8 cellular contexts compared by ENCODE assay signal in the genomic region with DNA sequence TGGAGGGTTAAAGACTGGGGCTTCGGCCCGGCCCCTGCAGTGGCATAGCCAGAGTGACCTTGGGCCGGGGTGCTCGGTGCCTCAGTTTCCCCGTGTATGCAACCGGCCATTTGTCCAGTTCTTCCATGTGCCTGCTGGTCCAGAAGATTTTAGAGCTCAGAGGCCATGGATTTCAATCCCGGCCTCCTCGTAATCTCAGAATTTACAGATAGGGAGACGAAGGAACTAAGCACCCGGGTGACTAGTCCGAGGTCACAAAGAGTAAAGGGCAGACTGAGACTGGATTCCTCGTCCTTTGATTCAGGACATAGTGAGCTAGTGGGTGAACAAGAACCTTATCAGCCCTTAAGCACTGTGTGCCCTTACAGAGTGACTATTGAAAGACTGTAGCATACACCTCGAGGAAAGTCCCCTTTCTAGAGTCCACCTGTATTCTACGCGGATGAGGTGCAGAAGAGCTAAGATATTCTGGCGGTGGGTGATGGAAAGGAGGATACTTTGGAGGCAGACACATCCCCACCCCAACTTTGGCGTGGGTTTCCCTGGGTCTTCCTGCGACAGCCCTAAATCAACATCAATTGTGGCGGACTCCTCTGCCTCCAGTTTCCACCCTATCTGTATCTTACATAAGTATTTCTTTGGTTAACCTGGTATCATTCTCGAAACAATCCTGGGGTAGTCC. TPM values are rescaled to one million over a fixed set of nuclear protein-coding genes. Genes with fewer than 3 reads are reported as not detected.
DNase-seq lines count a peak whose midpoint lies in the region; ATAC-seq and TF ChIP-seq lines count a peak whose summit lies in the region.

No MANE protein-coding gene starts in this region.

- no peak for TF ChIP-seq CTCF in SU-DHL-6 (IDR thresholded peaks at IDR 0.05; ENCODE audit: insufficient read depth, low read length, poor library complexity, severe bottlenecking)

- H3K36me3 ChIP-seq in SU-DHL-6 (ENCODE audit: low read length) (peaks cover 7% of the 10 kb centered on the region; the same call in 1 of the 2 replicates), esophagus (ENCODE audit: control insufficient read depth in 2 of 2, insufficient read depth in 2 of 2, low read length in 1 of 2) (no peaks in the 10 kb centered on the region), neuron (ENCODE audit: insufficient read depth, low read length) (peaks cover 5% of the 10 kb centered on the region)

- no peaks in the 10 kb centered on the region for H3K9me2 ChIP-seq in SU-DHL-6 (replicated peaks; ENCODE audit: insufficient read depth, low read length)

- H3K4me2 ChIP-seq in SU-DHL-6 (ENCODE audit: low read depth, low read length, poor library complexity, severe bottlenecking): peak overlapping the region; percentile 96

- ATAC-seq in HG03378 (IDR thresholded peaks at IDR 0.05; ENCODE audit: unreplicated experiment): no peak

- peaks cover 7% of the 10 kb centered on the region; the same call in 1 of the 2 replicates for H4K20me1 ChIP-seq in SU-DHL-6 (ENCODE audit: low read depth, low read length)

- WGBS in esophagus, 2 donors: 7 to 13% methylated on average over 20 of the region's 20 CpGs

- H3K27ac ChIP-seq in SU-DHL-6 (ENCODE audit: low read depth, low read length) (no peak overlapping the region), esophagus (ENCODE audit: low read depth in 2 of 2, low read length in 1 of 2) (peak overlapping the region; percentile 78 to 87)

- H3F3A ChIP-seq in SU-DHL-6 (ENCODE audit: insufficient read depth): peaks cover 20% of the 10 kb centered on the region

- peak overlapping the region; percentile 93 for H3K9ac ChIP-seq in SU-DHL-6 (ENCODE audit: low read length)

- peaks cover 4 to 5% of the 10 kb centered on the region in 2 donors for H3K4me1 ChIP-seq in esophagus (ENCODE audit: control insufficient read depth in 2 of 2, insufficient read depth in 2 of 2, low read length in 1 of 2)
- peaks cover 27% of the 10 kb centered on the region for H3K4me1 ChIP-seq in neuron (ENCODE audit: insufficient read depth, low read length)

- H2AFZ ChIP-seq in SU-DHL-6 (ENCODE audit: low read depth, low read length, severe bottlenecking) (peak overlapping the region; percentile 80), neuron (ENCODE audit: low read depth, low read length) (peak overlapping the region; percentile 46)

- DNase-seq in DMS79 treated with DMSO at 0.1 percent for 48 hours (lab: John Stamatoyannopoulos, UW) (peak; percentile 39), DMS79 (lab: John Stamatoyannopoulos, UW) (no peak), NOMO-1 treated with dmso at 0.1 percent for 144 hours (lab: John Stamatoyannopoulos, UW; ENCODE audit: unreplicated experiment) (no peak), NCI-H1092 (lab: John Stamatoyannopoulos, UW) (no peak)

- H3K9me3 ChIP-seq in SU-DHL-6 (ENCODE audit: insufficient read depth, low read length): no peaks in the 10 kb centered on the region
- H3K9me3 ChIP-seq in esophagus (ENCODE audit: control insufficient read depth in 2 of 2, insufficient read depth in 1 of 2, low read depth in 1 of 2, low read length in 1 of 2): no peaks in the 10 kb centered on the region
- H3K9me3 ChIP-seq in neuron (ENCODE audit: low read length): no peaks in the 10 kb centered on the region

- H3K79me2 ChIP-seq in SU-DHL-6 (ENCODE audit: insufficient read depth, low read length): peaks cover 46% of the 10 kb centered on the region

- no peaks in the 10 kb centered on the region for H3K27me3 ChIP-seq in SU-DHL-6 (ENCODE audit: low read length)
- no peaks in the 10 kb centered on the region for H3K27me3 ChIP-seq in esophagus (ENCODE audit: control insufficient read depth in 1 of 2, insufficient read depth in 2 of 2, low read length in 2 of 2)
- no peaks in the 10 kb centered on the region for H3K27me3 ChIP-seq in neuron (ENCODE audit: insufficient read depth, low read length)

- peak overlapping the region; percentile 89 for H3K4me3 ChIP-seq in SU-DHL-6 (ENCODE audit: insufficient read depth, low read length, poor library complexity, severe bottlenecking)
- H3K4me3 ChIP-seq in esophagus (ENCODE audit: low read depth in 1 of 2, low read length in 2 of 2): peak overlapping the region; percentile 79 to 91
- peak overlapping the region; percentile 64 for H3K4me3 ChIP-seq in neuron (ENCODE audit: low read length)

RNA-seq across cellular contexts. Expression of gene SLC31A1, which starts 0.6 kb away (rescaled TPM):
- 10 to 100 TPM in 1 of 2 donors, 1 to 10 TPM in 1; 5.4 to 10.4 TPM for polyA plus RNA-seq in esophagus

RNA-seq across cellular contexts. Expression of gene FKBP15, which starts 0.9 kb away (rescaled TPM):
- polyA plus RNA-seq in esophagus: 10 to 100 TPM; 10.5 to 11.6 TPM

RNA-seq across cellular contexts. Expression of gene CDC26, which starts 53.4 kb away (rescaled TPM):
- 10 to 100 TPM; 13.5 to 27.9 TPM for polyA plus RNA-seq in esophagus

RNA-seq across cellular contexts. Expression of gene PRPF4, which starts 53.5 kb away (rescaled TPM):
- polyA plus RNA-seq in esophagus: 10 to 100 TPM in 1 of 2 donors, 1 to 10 TPM in 1; 5.1 to 11.3 TPM
